ENCODE assay signal across 22 cellular contexts in the genomic region with DNA sequence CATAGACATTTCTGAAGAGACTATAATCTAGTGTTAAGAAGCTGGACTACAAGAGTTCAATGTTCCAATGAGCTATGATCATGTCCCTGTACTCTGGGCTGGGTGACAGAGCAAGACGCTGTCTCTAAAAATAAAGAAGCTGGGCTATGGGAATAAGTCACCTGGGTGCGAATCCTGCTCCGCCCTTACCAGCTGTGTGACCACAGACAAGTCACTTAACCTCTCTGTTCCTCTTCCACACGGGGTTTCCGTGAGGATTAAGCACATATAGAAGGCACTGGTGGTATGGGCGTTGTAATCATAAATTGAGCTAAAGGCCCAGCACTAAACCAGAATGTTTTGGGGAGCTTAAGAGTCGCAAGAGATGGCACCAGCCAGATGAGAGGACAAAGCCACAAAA.
A peak's percentile ranks its signal among the peaks of the same experiment; 100 is the strongest.
DNase-seq lines count a peak whose midpoint lies in the region; ATAC-seq, FAIRE-seq and TF ChIP-seq lines count a peak whose summit lies in the region.
"Had no signal": no experiment of that assay in that cellular context is flagged by ENCODE, and none has a peak within 500 bp of the region (broad histone marks: within the 10 kb centered on the region; RNA-seq: fewer than 3 reads in every experiment).

No MANE protein-coding gene starts in this region.

- no peaks in the 10 kb centered on the region for H3K27me3 Mint-ChIP-seq in activated T-cell treated with anti-CD3 and anti-CD28 coated beads, Interleukin-2, amount 50 U/mL, for 24 hours
- H3K27me3 Mint-ChIP-seq in HFFc6 (ENCODE audit: insufficient read depth): peaks cover 8% of the 10 kb centered on the region
- H3K27me3 Mint-ChIP-seq: B cell had no signal

- DNase-seq in activated T-cell treated with anti-CD3 and anti-CD28 coated beads, Interleukin-2, amount 50 U/mL, for 24 hours: peak; percentile 20
- no peak for DNase-seq in activated T-cell treated with anti-CD3 and anti-CD28 coated beads for 4 hours
- no peak for DNase-seq in HFFc6
- no peak for DNase-seq in K562 (ENCODE audit: extremely low read depth in 1 of 4, low spot score in 3 of 4)
- DNase-seq in mesendoderm: no peak
- no peak for DNase-seq in upper lobe of left lung
- DNase-seq in D721Med (ENCODE audit: insufficient read length, low spot score): no peak
- DNase-seq in NCI-H2227 (lab: John Stamatoyannopoulos, UW; ENCODE audit: unreplicated experiment): no peak
- DNase-seq: 8988T; Calu3; CD8-positive, alpha-beta T cell; DMS 273 treated with DMSO at 0.1 percent for 48 hours; DMS53; DND-41; HCEC 1CT had no signal

- H2AK5ac ChIP-seq in mesendoderm (ENCODE audit: low read length): no peak overlapping the region

- no peak for TF ChIP-seq POLR2A in K562 (conservative IDR thresholded peaks at IDR 0.05)
- TF ChIP-seq POLR2A in upper lobe of left lung (IDR thresholded peaks at IDR 0.05): no peak

- CTCF ChIA-PET in K562 (lab: Yijun Ruan, JAX; ENCODE audit: low intra/inter-chr PET ratio): interaction anchor here (1.0 kb wide), 1 partner anchor 134 kb away, joined by 3 read pairs; no protein-coding TSS in a partner anchor

- H3K27me3 ChIP-seq in K562 (ENCODE audit: control insufficient read depth in 2 of 2, insufficient read depth in 2 of 2, low read length in 2 of 2) (peaks cover 5 to 10% of the 10 kb centered on the region in 2 experiments; a peak in 3 of 5 replicates), mesendoderm (ENCODE audit: insufficient read depth, low read length, poor library complexity) (no peaks in the 10 kb centered on the region), upper lobe of left lung (no peaks in the 10 kb centered on the region)
- H3K27me3 ChIP-seq: BLaER1 treated with 17β-estradiol and CSF1 and Interleukin-3, amounts not matched to agents 10 nM and 100 nM had no signal

- no peak overlapping the region for H2BK5ac ChIP-seq in mesendoderm (ENCODE audit: low read length)

- TF ChIP-seq RAD21 in K562 (CRISPR knock-in tag; conservative IDR thresholded peaks at IDR 0.05 in 1 of 2, IDR thresholded peaks at IDR 0.05 in 1 of 2): no peak

- no peak for TF ChIP-seq CTCF in HFFc6 (IDR thresholded peaks at IDR 0.05)
- TF ChIP-seq CTCF in K562 (IDR thresholded peaks at IDR 0.05 in 2 of 3, conservative IDR thresholded peaks at IDR 0.05 in 1 of 3; ENCODE audit: insufficient read depth in 2 of 3, low read depth in 1 of 3, low read length in 3 of 3): no peak
- TF ChIP-seq CTCF in upper lobe of left lung (IDR thresholded peaks at IDR 0.05): no peak
- no peak for TF ChIP-seq CTCF in D721Med (IDR thresholded peaks at IDR 0.05; ENCODE audit: insufficient read depth, missing control alignments)

- H3K4me1 Mint-ChIP-seq in activated T-cell treated with anti-CD3 and anti-CD28 coated beads, Interleukin-2, amount 50 U/mL, for 24 hours (ENCODE audit: low read depth): peaks cover 13% of the 10 kb centered on the region
- H3K4me1 Mint-ChIP-seq in HFFc6 (ENCODE audit: low read depth): peaks cover 41% of the 10 kb centered on the region

- H2BK15ac ChIP-seq in mesendoderm (replicated peaks; ENCODE audit: low read depth): no peak overlapping the region

- no peak overlapping the region for H4K5ac ChIP-seq in mesendoderm (ENCODE audit: low read length)

- H3K4me2 ChIP-seq in K562 (ENCODE audit: insufficient read depth, low read length): no peak overlapping the region
- no peak overlapping the region for H3K4me2 ChIP-seq in mesendoderm (ENCODE audit: low read length)

- intact Hi-C loops in K562 (cut with micrococcal nuclease): loop anchor here (5.0 kb wide), 1 partner anchor 110 kb away; no protein-coding TSS in a partner anchor

- H3K23ac ChIP-seq in mesendoderm (ENCODE audit: low read length): no peak overlapping the region

- no TSS peak for BruUV-seq in K562 (replicated peaks; lab: Mats Ljungman, UMichigan)

- no peak overlapping the region for H3K4me3 ChIP-seq in K562
- no peak overlapping the region for H3K4me3 ChIP-seq in mesendoderm (ENCODE audit: low read length)
- H3K4me3 ChIP-seq in upper lobe of left lung: no peak overlapping the region
- H3K4me3 ChIP-seq: BLaER1 treated with 17β-estradiol and CSF1 and Interleukin-3, amounts not matched to agents 10 nM and 100 nM; GM12878; GM23248 had no signal

- H3K79me2 ChIP-seq in K562 (ENCODE audit: control insufficient read depth, insufficient read depth, low read length): no peaks in the 10 kb centered on the region
- no peaks in the 10 kb centered on the region for H3K79me2 ChIP-seq in mesendoderm (ENCODE audit: control insufficient read depth, insufficient read depth, low read length)

- 30% methylated on average over 7 of the region's 7 CpGs for WGBS in K562 (ENCODE audit: insufficient coverage, low coverage, missing lambda C conversion rate)
- WGBS in mesendoderm (ENCODE audit: extremely low coverage, insufficient coverage, low lambda C conversion rate): no CpG with 5 or more reads among the region's 7 CpGs
- 94 to 95% methylated on average over 7 of the region's 7 CpGs for WGBS in upper lobe of left lung, 2 donors

- TF ChIP-seq EP300 in K562 (IDR thresholded peaks at IDR 0.05; ENCODE audit: low read length): no peak
- no peak for TF ChIP-seq EP300 in upper lobe of left lung (IDR thresholded peaks at IDR 0.05)

- no peak overlapping the region; the same call in 2 of the 3 replicates for H3K27ac ChIP-seq in K562 (ENCODE audit: extremely low read depth, low read depth, low read length)
- no peak overlapping the region for H3K27ac ChIP-seq in mesendoderm (ENCODE audit: low read depth, low read length)
- no peak overlapping the region for H3K27ac ChIP-seq in upper lobe of left lung
- H3K27ac ChIP-seq: BLaER1 treated with 17β-estradiol and CSF1 and Interleukin-3, amounts not matched to agents 10 nM and 100 nM; GM23248 had no signal

- no peaks in the 10 kb centered on the region for H3K9me1 ChIP-seq in K562 (ENCODE audit: control insufficient read depth, insufficient read depth, low read length)

- H3K4me1 ChIP-seq in K562 (replicated peaks in 1 of 2; ENCODE audit: control insufficient read depth in 2 of 2, insufficient read depth in 2 of 2, low read length in 2 of 2): peaks cover 0 to 9% of the 10 kb centered on the region in 2 experiments; a peak in 1 of 5 replicates
- peaks cover 23% of the 10 kb centered on the region for H3K4me1 ChIP-seq in mesendoderm (ENCODE audit: control insufficient read depth, low read depth, low read length)
- no peaks in the 10 kb centered on the region for H3K4me1 ChIP-seq in upper lobe of left lung

- no peak overlapping the region for H4K8ac ChIP-seq in mesendoderm (ENCODE audit: low read depth, low read length)

- H3K27ac Mint-ChIP-seq in activated T-cell treated with anti-CD3 and anti-CD28 coated beads, Interleukin-2, amount 50 U/mL, for 24 hours: peak overlapping the region; percentile 41
- H3K27ac Mint-ChIP-seq in HFFc6: peak overlapping the region; percentile 33; the same call in 1 of the 2 replicates
- H3K27ac Mint-ChIP-seq: B cell; CD8-positive, alpha-beta T cell had no signal

- FAIRE-seq in K562 (lab: Jason Lieb, UNC) (no peak), D721Med (lab: Jason Lieb, UNC) (no peak)
- FAIRE-seq: GM12878, GM19239, H54, HTR-8/SVneo had no signal

- H3K18ac ChIP-seq in mesendoderm (ENCODE audit: low read length): no peak overlapping the region

- H3K4me3 Mint-ChIP-seq in activated T-cell treated with anti-CD3 and anti-CD28 coated beads, Interleukin-2, amount 50 U/mL, for 24 hours: no peak overlapping the region
- no peak overlapping the region for H3K4me3 Mint-ChIP-seq in HFFc6
- H3K4me3 Mint-ChIP-seq: B cell; CD8-positive, alpha-beta T cell had no signal

- no peaks in the 10 kb centered on the region for H3K9me3 Mint-ChIP-seq in activated T-cell treated with anti-CD3 and anti-CD28 coated beads, Interleukin-2, amount 50 U/mL, for 24 hours
- no peaks in the 10 kb centered on the region for H3K9me3 Mint-ChIP-seq in HFFc6
- H3K9me3 Mint-ChIP-seq: CD8-positive, alpha-beta T cell had no signal

- ATAC-seq in K562 (no peak), upper lobe of left lung (ENCODE audit: low FRiP score in 2 of 2) (no peak)
- ATAC-seq: CD8-positive, alpha-beta T cell; GM12878 had no signal

- in situ Hi-C loops in K562 (cut with MboI): loop anchor here (10.0 to 25.0 kb wide), 2 partner anchors 205 to 372 kb away; a partner anchor contains a TSS

- no peaks in the 10 kb centered on the region for H3K79me1 ChIP-seq in mesendoderm (ENCODE audit: low read length)

- POLR2A ChIA-PET in K562 (lab: Yijun Ruan, JAX): interaction anchor here (0.6 to 0.8 kb wide), 2 partner anchors 23 to 185 kb away, joined by 3 to 4 read pairs; no protein-coding TSS in a partner anchor

- H2BK120ac ChIP-seq in mesendoderm (ENCODE audit: low read depth, low read length): no peak overlapping the region

- no peaks in the 10 kb centered on the region for H3K36me3 ChIP-seq in K562 (ENCODE audit: control insufficient read depth, insufficient read depth, low read length)
- no peaks in the 10 kb centered on the region for H3K36me3 ChIP-seq in mesendoderm (ENCODE audit: control insufficient read depth, insufficient read depth, low read length)
- no peaks in the 10 kb centered on the region for H3K36me3 ChIP-seq in upper lobe of left lung
- H3K36me3 ChIP-seq: BLaER1 treated with 17β-estradiol and CSF1 and Interleukin-3, amounts not matched to agents 10 nM and 100 nM had no signal

- no peaks in the 10 kb centered on the region for H3K9me3 ChIP-seq in K562 (replicated peaks; ENCODE audit: control insufficient read depth, insufficient read depth, low read depth, low read length)
- no peaks in the 10 kb centered on the region for H3K9me3 ChIP-seq in upper lobe of left lung
- H3K9me3 ChIP-seq: BLaER1 treated with 17β-estradiol and CSF1 and Interleukin-3, amounts not matched to agents 10 nM and 100 nM had no signal

- no peaks in the 10 kb centered on the region for H3K36me3 Mint-ChIP-seq in activated T-cell treated with anti-CD3 and anti-CD28 coated beads, Interleukin-2, amount 50 U/mL, for 24 hours (ENCODE audit: low read depth)
- H3K36me3 Mint-ChIP-seq in HFFc6 (ENCODE audit: low read depth): no peaks in the 10 kb centered on the region
- H3K36me3 Mint-ChIP-seq: CD8-positive, alpha-beta T cell had no signal

- peak overlapping the region; percentile 57 for H3K56ac ChIP-seq in mesendoderm (ENCODE audit: low read length)

- peaks cover 5% of the 10 kb centered on the region for H4K20me1 ChIP-seq in K562 (replicated peaks; ENCODE audit: control insufficient read depth, insufficient read depth, low read length)

- no peak overlapping the region for H3K9ac ChIP-seq in K562 (ENCODE audit: insufficient read depth in 1 of 2, low read depth in 2 of 2, low read length in 2 of 2)
- H3K9ac ChIP-seq in mesendoderm (ENCODE audit: low read length): no peak overlapping the region
- H3K9ac ChIP-seq: BLaER1 treated with 17β-estradiol and CSF1 and Interleukin-3, amounts not matched to agents 10 nM and 100 nM; GM23248 had no signal

- no peak overlapping the region for H2AFZ ChIP-seq in K562 (ENCODE audit: low read depth, low read length)
- H2AFZ ChIP-seq: GM23248 had no signal

- H3K4ac ChIP-seq in mesendoderm (ENCODE audit: low read depth, low read length): no peak overlapping the region

TF ChIP-seq in K562, 482 proteins besides CTCF, POLR2A, EP300 and RAD21 (continues in another document):
- TF ChIP-seq KAT7 (CRISPR knock-in tag; IDR thresholded peaks at IDR 0.05; ENCODE audit: borderline replicate concordance): no peak
- TF ChIP-seq ZFP36 (IDR thresholded peaks at IDR 0.05; ENCODE audit: low read depth, low read length, partially characterized antibody): peak; percentile 67
